Comparison of ENCODE assay signal across 28 cellular contexts in the genomic region with DNA sequence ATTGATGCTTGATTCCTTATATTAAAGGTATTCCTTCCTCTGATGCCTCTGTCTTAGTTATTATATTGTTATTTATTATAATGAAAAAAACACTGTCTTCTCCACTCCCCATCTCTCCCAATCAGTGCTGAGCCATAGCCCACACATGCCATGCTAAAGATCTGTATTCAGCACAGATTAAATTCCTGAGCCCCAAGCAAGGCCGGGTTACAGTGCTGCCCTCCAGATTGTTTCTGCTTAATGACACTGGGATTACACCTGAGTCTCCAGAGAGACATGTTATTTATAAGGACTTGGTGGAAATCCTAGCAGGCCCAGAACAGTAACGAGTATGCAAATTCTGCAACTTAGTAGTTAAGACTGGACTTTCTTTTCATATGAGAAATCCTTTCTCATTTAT.
"Had no signal": no experiment of that assay in that cellular context is flagged by ENCODE, and none has a peak within 500 bp of the region (broad histone marks: within the 10 kb centered on the region; RNA-seq: fewer than 3 reads in every experiment).

No MANE protein-coding gene starts in this region.

- H3K4me3 ChIP-seq: colonic mucosa, esophagus muscularis mucosa, gastrocnemius medialis, heart left ventricle, hepatocyte had no signal

- H3K36me3 ChIP-seq: colonic mucosa had no signal

- DNase-seq: activated CD4-positive, alpha-beta memory T cell treated with anti-CD3 and anti-CD28 coated beads, Interleukin-2, amount 10 ng/mL, durations not matched to agents 7 days and 5 days; activated CD4-positive, alpha-beta T cell treated with anti-CD3 and anti-CD28 coated beads for 1 hour; activated CD4-positive, alpha-beta T cell treated with anti-CD3 and anti-CD28 coated beads for 4 hours; activated CD4-positive, alpha-beta T cell treated with anti-CD3 and anti-CD28 coated beads, Interleukin-2, amount 10 ng/mL, durations not matched to agents 7 days and 5 days; activated CD4-positive, alpha-beta T cell treated with anti-CD3 and anti-CD28 coated beads, Interleukin-2, amount 50 U/mL, for 4 hours; activated CD8-positive, alpha-beta memory T cell treated with anti-CD3 and anti-CD28 coated beads, Interleukin-2, amount 50 U/mL, for 48 hours; activated gamma-delta T cell; activated naive CD4-positive, alpha-beta T cell; activated naive CD4-positive, alpha-beta T cell treated with anti-CD3 and anti-CD28 coated beads, Interleukin-2, amount 10 ng/mL, durations not matched to agents 7 days and 5 days; activated T-cell treated with anti-CD3 and anti-CD28 coated beads for 4 hours; activated T-cell treated with anti-CD3 and anti-CD28 coated beads, Interleukin-2, amount 50 U/mL, for 24 hours; activated T-cell treated with anti-CD3 and anti-CD28 coated beads, Interleukin-2, amount 50 U/mL, for 72 hours; amniotic stem cell; anterior cingulate cortex; central memory CD4-positive, alpha-beta T cell; cerebellar nuclear complex; colonic mucosa; effector memory CD8-positive, alpha-beta T cell; erythroblast; foreskin keratinocyte; gastrocnemius medialis; glutamatergic neuron; heart left ventricle; T-helper 1 cell; T-helper 17 cell; T1000 had no signal

- H3K27me3 ChIP-seq: colonic mucosa, esophagus muscularis mucosa, foreskin keratinocyte, gastrocnemius medialis, heart left ventricle, hepatocyte had no signal

- H3K27ac ChIP-seq: colonic mucosa, esophagus muscularis mucosa, foreskin keratinocyte, gastrocnemius medialis, heart left ventricle, hepatocyte had no signal

- ATAC-seq: activated T-cell treated with anti-CD3 and anti-CD28 coated beads, Interleukin-2, amount 50 U/mL, for 72 hours; effector memory CD8-positive, alpha-beta T cell; foreskin keratinocyte; gastrocnemius medialis; heart left ventricle; T-helper 17 cell had no signal

- H3K9me3 ChIP-seq: colonic mucosa, esophagus muscularis mucosa, gastrocnemius medialis, heart left ventricle had no signal
